In genomic region chr2:137178955-137179377, GRCh38 we compare ENCODE assay signal across 13 cellular contexts.
DNase-seq lines count a peak whose midpoint lies in the region; ATAC-seq and TF ChIP-seq lines count a peak whose summit lies in the region.
"Had no signal": no experiment of that assay in that cellular context is flagged by ENCODE, and none has a peak within 500 bp of the region (broad histone marks: within the 10 kb centered on the region; RNA-seq: fewer than 3 reads in every experiment).

No MANE protein-coding gene starts in this region.

- peak; percentile 3 for DNase-seq in GM13977 (ENCODE audit: low spot score)
- peak; percentile 97 for DNase-seq in MV-4-11 (lab: John Stamatoyannopoulos, UW)
- no peak for DNase-seq in brain microvascular endothelial cell
- DNase-seq in naive thymus-derived CD4-positive, alpha-beta T cell = no peak
- DNase-seq in uterus = no peak
- no peak for DNase-seq in T1000 (lab: John Stamatoyannopoulos, UW)
- DNase-seq in NCI-H2171 treated with DMSO at 0.1 percent for 48 hours (lab: John Stamatoyannopoulos, UW) = no peak
- DNase-seq: activated CD4-positive, alpha-beta T cell treated with anti-CD3 and anti-CD28 coated beads, Interleukin-2, amount 50 U/mL, for 48 hours; COR-L47; stimulated activated naive B cell treated with anti-CD40 and anti-IgM and Interleukin-4, amounts not matched to agents 10 μg/mL and 1 μg/mL and 100 μg/mL, for 72 hours; SW 1271 had no signal

- POLR2A ChIA-PET in naive thymus-derived CD4-positive, alpha-beta T cell (lab: Charles Lee) = no interaction called here

- no peaks in the 10 kb centered on the region for H3K27me3 Mint-ChIP-seq in naive thymus-derived CD4-positive, alpha-beta T cell
- H3K27me3 Mint-ChIP-seq: stimulated activated naive B cell treated with anti-CD40 and anti-IgM and Interleukin-4, amounts not matched to agents 10 μg/mL and 1 μg/mL and 100 μg/mL, for 72 hours had no signal

- H3K4me1 Mint-ChIP-seq in naive thymus-derived CD4-positive, alpha-beta T cell = no peaks in the 10 kb centered on the region
- H3K4me1 Mint-ChIP-seq: stimulated activated naive B cell treated with anti-CD40 and anti-IgM and Interleukin-4, amounts not matched to agents 10 μg/mL and 1 μg/mL and 100 μg/mL, for 72 hours had no signal

- no peaks in the 10 kb centered on the region for H3K9me3 Mint-ChIP-seq in naive thymus-derived CD4-positive, alpha-beta T cell
- H3K9me3 Mint-ChIP-seq: activated naive CD4-positive, alpha-beta T cell treated with anti-CD3 and anti-CD28 coated beads, Interleukin-2, amount 50 U/mL, for 72 hours; stimulated activated naive B cell treated with anti-CD40 and anti-IgM and Interleukin-4, amounts not matched to agents 10 μg/mL and 1 μg/mL and 100 μg/mL, for 72 hours had no signal

- in situ Hi-C loops in GM13977 (cut with MboI; ENCODE audit: low pct_unique_long_range_greater_than_20kb, low sequenced_read_pairs, unreplicated experiment) = no loop called here
- in situ Hi-C loops in brain microvascular endothelial cell (cut with HindIII; ENCODE audit: low pct_ligation_motif_present, low sequenced_read_pairs) = no loop called here

- TF ChIP-seq CTCF in GM13977 (IDR thresholded peaks at IDR 0.05; ENCODE audit: extremely low read depth, insufficient read depth, missing control alignments) (no peak), brain microvascular endothelial cell (IDR thresholded peaks at IDR 0.05; ENCODE audit: low read depth, low read length, missing control alignments) (no peak), uterus (IDR thresholded peaks at IDR 0.05) (no peak)

- H3K4me3 ChIP-seq in brain microvascular endothelial cell (ENCODE audit: low read depth, low read length) = no peak overlapping the region
- H3K4me3 ChIP-seq in naive thymus-derived CD4-positive, alpha-beta T cell (ENCODE audit: low read length) = no peak overlapping the region
- H3K4me3 ChIP-seq in uterus = no peak overlapping the region

- H3K4me3 Mint-ChIP-seq in naive thymus-derived CD4-positive, alpha-beta T cell = no peak overlapping the region
- H3K4me3 Mint-ChIP-seq: stimulated activated naive B cell treated with anti-CD40 and anti-IgM and Interleukin-4, amounts not matched to agents 10 μg/mL and 1 μg/mL and 100 μg/mL, for 72 hours had no signal

- no peaks in the 10 kb centered on the region for H3K36me3 ChIP-seq in brain microvascular endothelial cell (replicated peaks)
- no peaks in the 10 kb centered on the region for H3K36me3 ChIP-seq in naive thymus-derived CD4-positive, alpha-beta T cell (ENCODE audit: control insufficient read depth in 2 of 3, insufficient read depth in 3 of 3, low read length in 3 of 3)
- no peaks in the 10 kb centered on the region for H3K36me3 ChIP-seq in uterus

- H3K27ac Mint-ChIP-seq in naive thymus-derived CD4-positive, alpha-beta T cell = no peak overlapping the region
- H3K27ac Mint-ChIP-seq: activated naive CD4-positive, alpha-beta T cell treated with anti-CD3 and anti-CD28 coated beads, Interleukin-2, amount 50 U/mL, for 72 hours; stimulated activated naive B cell treated with anti-CD40 and anti-IgM and Interleukin-4, amounts not matched to agents 10 μg/mL and 1 μg/mL and 100 μg/mL, for 72 hours had no signal

- CTCF ChIA-PET in naive thymus-derived CD4-positive, alpha-beta T cell (lab: Charles Lee) = no interaction called here

- H3K27ac ChIP-seq in brain microvascular endothelial cell (peak overlapping the region; percentile 9), uterus (no peak overlapping the region)
- no peak overlapping the region for H3K27ac ChIP-seq in naive thymus-derived CD4-positive, alpha-beta T cell (ENCODE audit: low read depth, low read length)

- ATAC-seq in naive thymus-derived CD4-positive, alpha-beta T cell = peak; percentile 20
- ATAC-seq in GM19455 (IDR thresholded peaks at IDR 0.05; ENCODE audit: unreplicated experiment) = no peak
- ATAC-seq: activated naive CD4-positive, alpha-beta T cell treated with anti-CD3 and anti-CD28 coated beads, Interleukin-2, amount 50 U/mL, for 72 hours; stimulated activated naive B cell treated with anti-CD40 and anti-IgM and Interleukin-4, amounts not matched to agents 10 μg/mL and 1 μg/mL and 100 μg/mL, for 72 hours had no signal

- H3K27me3 ChIP-seq in brain microvascular endothelial cell (replicated peaks) = no peaks in the 10 kb centered on the region
- H3K27me3 ChIP-seq in naive thymus-derived CD4-positive, alpha-beta T cell (ENCODE audit: control insufficient read depth in 2 of 2, insufficient read depth in 2 of 2, low read length in 2 of 2) = no peaks in the 10 kb centered on the region
- H3K27me3 ChIP-seq in uterus = no peaks in the 10 kb centered on the region

- H3K36me3 Mint-ChIP-seq in naive thymus-derived CD4-positive, alpha-beta T cell = no peaks in the 10 kb centered on the region
- H3K36me3 Mint-ChIP-seq: activated naive CD4-positive, alpha-beta T cell treated with anti-CD3 and anti-CD28 coated beads, Interleukin-2, amount 50 U/mL, for 72 hours; stimulated activated naive B cell treated with anti-CD40 and anti-IgM and Interleukin-4, amounts not matched to agents 10 μg/mL and 1 μg/mL and 100 μg/mL, for 72 hours had no signal

- no peaks in the 10 kb centered on the region for H3K9me3 ChIP-seq in naive thymus-derived CD4-positive, alpha-beta T cell (ENCODE audit: control insufficient read depth in 2 of 3, low read length in 3 of 3)
- H3K9me3 ChIP-seq in uterus = no peaks in the 10 kb centered on the region

- H3K4me1 ChIP-seq in naive thymus-derived CD4-positive, alpha-beta T cell (ENCODE audit: control insufficient read depth in 2 of 2, insufficient read depth in 2 of 2, low read length in 2 of 2) = no peaks in the 10 kb centered on the region
- no peaks in the 10 kb centered on the region for H3K4me1 ChIP-seq in uterus

- no peak for TF ChIP-seq POLR2A in uterus (IDR thresholded peaks at IDR 0.05)

- intact Hi-C loops in naive thymus-derived CD4-positive, alpha-beta T cell (cut with micrococcal nuclease) = no loop called here
- intact Hi-C loops in uterus (cut with DNase I; ENCODE audit: low total_unique reads) = no loop called here

Comparison
In these comparisons a context has a peak if more than half of its experiments do, and no peak if none do; other contexts are left out.
1. DNase-seq: peak in GM13977 (single experiment) and MV-4-11 (single experiment); none in brain microvascular endothelial cell (single experiment), naive thymus-derived CD4-positive, alpha-beta T cell (0 of 9), uterus (0 of 2), T1000 (single experiment) and NCI-H2171 treated with DMSO at 0.1 percent for 48 hours (single experiment).